Comparison of ENCODE assay signal across 8 cellular contexts in genomic region chr17:58006924-58007780, GRCh38. TPM values are rescaled to one million over a fixed set of nuclear protein-coding genes. Genes with fewer than 3 reads are reported as not detected.
A peak's percentile ranks its signal among the peaks of the same experiment; 100 is the strongest.
DNase-seq lines count a peak whose midpoint lies in the region; ATAC-seq, FAIRE-seq and TF ChIP-seq lines count a peak whose summit lies in the region.

TSS of gene SRSF1 (minus strand) at chr17:58007246. CDS start at chr17:58007137, 109 bp downstream.

- peak; percentile 94 for DNase-seq in AG09319 (ENCODE audit: extremely low read depth, low read depth)
- peak; percentile 95 for DNase-seq in NCI-H446 treated with DMSO at 0.1 percent for 48 hours (lab: John Stamatoyannopoulos, UW)
- DNase-seq in cerebellar cortex (ENCODE audit: low spot score) = peak; percentile 97
- peak; percentile 77 for DNase-seq in keratinocyte (ENCODE audit: low read depth, low spot score)
- DNase-seq in stimulated activated CD4-positive, alpha-beta T cell treated with anti-CD3 and anti-CD28 coated beads, Interleukin-15, amount 100 ng/mL, for 1 hour (ENCODE audit: low read depth in 1 of 2, low spot score in 1 of 2) = peak; percentile 95

- H3K36me3 ChIP-seq in keratinocyte (ENCODE audit: control insufficient read depth in 2 of 2, extremely low read depth in 1 of 2, insufficient read depth in 2 of 2, low read length in 2 of 2) = peaks cover 15 to 36% of the 10 kb centered on the region in 2 experiments

- dilution Hi-C loops in keratinocyte (cut with MboI; ENCODE audit: extremely low pct_ligation_motif_present, low sequenced_read_pairs) = no loop called here

- no peak for TF ChIP-seq CTCF in AG09319 (IDR thresholded peaks at IDR 0.05; ENCODE audit: low read depth, low read length)
- TF ChIP-seq CTCF in keratinocyte (optimal IDR thresholded peaks at IDR 0.05 in 1 of 3, IDR thresholded peaks at IDR 0.05 in 1 of 3, conservative IDR thresholded peaks at IDR 0.05 in 1 of 3; ENCODE audit: extremely low read depth in 1 of 3, insufficient read depth in 2 of 3, low read length in 3 of 3) = no peak

- no peaks in the 10 kb centered on the region for H3K9me3 ChIP-seq in keratinocyte (ENCODE audit: control insufficient read depth, low read depth, low read length)

- peaks cover 25% of the 10 kb centered on the region for H4K20me1 ChIP-seq in keratinocyte (ENCODE audit: control insufficient read depth, extremely low read depth, insufficient read depth, low read length)

- H2AFZ ChIP-seq in keratinocyte (ENCODE audit: control insufficient read depth, low read length) = peak within 1 kb of the TSS; percentile 99

- H3K9ac ChIP-seq in keratinocyte (ENCODE audit: control insufficient read depth, extremely low read depth, insufficient read depth, low read length) = peak within 1 kb of the TSS; percentile 100

- H3K4me1 ChIP-seq in keratinocyte (ENCODE audit: control insufficient read depth, extremely low read depth, insufficient read depth, low read length) = peaks cover 42% of the 10 kb centered on the region

- ATAC-seq in GM19035 (IDR thresholded peaks at IDR 0.05; ENCODE audit: unreplicated experiment) = peak; percentile 87
- peak; percentile 91 for ATAC-seq in HG03354 (IDR thresholded peaks at IDR 0.05; ENCODE audit: poor library complexity, severe bottlenecking, unreplicated experiment)
- peak; percentile 88 to 90 for ATAC-seq in activated CD4-positive, CD25-positive, alpha-beta regulatory T cell treated with anti-CD3 and anti-CD28 coated beads, Interleukin-2, amount 50 U/mL, for 24 hours

- peak within 1 kb of the TSS; percentile 98 to 99 (median 99) for H3K4me3 ChIP-seq in keratinocyte (ENCODE audit: control insufficient read depth in 2 of 3, extremely low read depth in 1 of 3, insufficient read depth in 2 of 3, low read depth in 1 of 3, low read length in 3 of 3)

- H3K79me2 ChIP-seq in keratinocyte (ENCODE audit: control insufficient read depth, insufficient read depth, low read length) = peaks cover 49% of the 10 kb centered on the region

- FAIRE-seq in keratinocyte (lab: Jason Lieb, UNC) = no peak

- H3K9me1 ChIP-seq in keratinocyte (ENCODE audit: control insufficient read depth, extremely low read depth, insufficient read depth, low read length) = no peaks in the 10 kb centered on the region

- H3K27me3 ChIP-seq in keratinocyte (ENCODE audit: control insufficient read depth, extremely low read depth, insufficient read depth, low read length) = no peaks in the 10 kb centered on the region

- H3K27ac ChIP-seq in keratinocyte (ENCODE audit: control insufficient read depth, insufficient read depth, low read length) = peak within 1 kb of the TSS; percentile 99

- H3K4me2 ChIP-seq in keratinocyte (ENCODE audit: control insufficient read depth, extremely low read depth, insufficient read depth, low read depth, low read length) = peak within 1 kb of the TSS; percentile 100

RNA-seq across cellular contexts. Expression of gene SRSF1, which starts in this region (rescaled TPM):
- 149 to 272 TPM (median 167 TPM) in 3 replicates for polyA plus RNA-seq in keratinocyte
- 213 TPM for polyA plus RNA-seq in keratinocyte (2011; ENCODE audit: low read depth)
- 111 and 149 TPM in 2 replicates for polyA plus RNA-seq in keratinocyte (2011; cell fraction: cytosol; rRNA removed)
- 170 and 203 TPM in 2 replicates for polyA plus RNA-seq in keratinocyte (2011; cell fraction: nucleus; rRNA removed)
- 59.2 and 242 TPM in 2 replicates for polyA plus RNA-seq in keratinocyte (2012; ENCODE audit: low replicate concordance)
- polyA minus RNA-seq in keratinocyte = 172 to 282 TPM (median 183 TPM) in 3 replicates
- 254 TPM for polyA minus RNA-seq in keratinocyte (2011; cell fraction: cytosol; rRNA and poly(A)+ RNA removed)
- 194 and 199 TPM in 2 replicates for polyA minus RNA-seq in keratinocyte (2011; cell fraction: nucleus; rRNA and poly(A)+ RNA removed)

Comparison
In these comparisons a context has a peak if more than half of its experiments do, and no peak if none do; other contexts are left out.
1. Peak in every context shown above with its lines: DNase-seq, ATAC-seq, H3K4me3 ChIP-seq and H3K27ac ChIP-seq.